ENCODE assay signal across 25 cellular contexts in the genomic region with DNA sequence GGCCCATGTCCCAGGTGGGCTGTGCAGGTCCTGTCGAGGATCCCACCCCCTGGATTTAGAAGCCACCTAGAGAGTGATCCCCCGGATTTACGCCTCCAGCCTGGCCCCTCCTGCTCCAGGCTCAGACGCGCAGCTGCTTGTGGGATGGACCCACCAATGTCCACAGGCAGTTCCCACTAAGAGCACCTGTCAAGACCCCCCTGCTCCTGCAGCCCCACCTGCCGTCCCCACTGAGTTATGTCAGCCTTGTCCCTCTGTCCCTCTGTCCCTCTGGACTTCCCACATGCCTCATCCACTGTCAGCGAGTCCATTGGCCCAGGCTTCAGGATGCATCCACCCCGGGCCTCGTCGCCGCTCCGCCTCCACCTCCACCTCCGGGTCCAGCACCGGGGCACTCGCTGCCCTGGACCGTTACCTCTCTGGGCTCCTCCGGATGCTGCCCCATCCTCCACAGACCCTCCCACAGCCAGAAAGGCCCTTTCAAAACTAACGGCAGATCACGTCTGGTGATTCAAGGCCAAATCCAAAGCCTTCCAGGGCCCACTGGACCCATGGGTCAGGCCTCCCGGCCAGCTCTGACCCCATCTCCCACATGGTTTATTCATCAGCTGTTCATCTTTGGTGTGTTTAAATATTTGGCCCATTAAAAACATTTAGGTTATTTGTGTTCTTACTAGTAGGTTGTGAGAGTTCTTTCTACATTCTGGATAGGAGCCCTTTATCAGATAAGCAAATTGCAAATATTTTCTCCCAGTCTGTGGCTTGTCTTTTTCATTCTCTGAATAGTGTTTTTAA. TPM values are rescaled to one million over a fixed set of nuclear protein-coding genes. Genes with fewer than 3 reads are reported as not detected.
DNase-seq lines count a peak whose midpoint lies in the region; ATAC-seq and TF ChIP-seq lines count a peak whose summit lies in the region.
"Had no signal": no experiment of that assay in that cellular context is flagged by ENCODE, and none has a peak within 500 bp of the region (broad histone marks: within the 10 kb centered on the region; RNA-seq: fewer than 3 reads in every experiment).

No MANE protein-coding gene starts in this region.

- ATAC-seq in heart right ventricle (peak in 7 of 8 donors; percentile 7 to 25 (median 22)), GM18511 (IDR thresholded peaks at IDR 0.05; ENCODE audit: unreplicated experiment) (no peak)
- ATAC-seq: activated naive CD4-positive, alpha-beta T cell treated with anti-CD3 and anti-CD28 coated beads, Interleukin-2, amount 50 U/mL, for 72 hours; effector memory CD8-positive, alpha-beta T cell; GM23338; PC-3 had no signal

- no peak overlapping the region for H3K4me3 Mint-ChIP-seq in CD14-positive monocyte
- H3K4me3 Mint-ChIP-seq: activated CD4-positive, alpha-beta memory T cell treated with anti-CD3 and anti-CD28 coated beads for 36 hours; CD4-positive, CD25-positive, alpha-beta regulatory T cell; effector memory CD8-positive, alpha-beta T cell; GM23338; stimulated activated naive B cell treated with anti-CD40 and anti-IgM and Interleukin-4, amounts not matched to agents 10 μg/mL and 1 μg/mL and 100 μg/mL, for 72 hours; T-helper 1 cell treated with Interleukin-12 subunit alpha and Interleukin-12 subunit beta and Interleukin-4 antibody, amounts not matched to agents 30 μg/mL and 1 μg/mL, for 36 hours had no signal

- H3K27ac Mint-ChIP-seq in CD14-positive monocyte: peak overlapping the region in 2 of 7 donors; percentile 29 to 46
- H3K27ac Mint-ChIP-seq: activated CD4-positive, alpha-beta memory T cell treated with anti-CD3 and anti-CD28 coated beads for 36 hours; activated naive CD4-positive, alpha-beta T cell treated with anti-CD3 and anti-CD28 coated beads, Interleukin-2, amount 50 U/mL, for 72 hours; CD4-positive, CD25-positive, alpha-beta regulatory T cell; effector memory CD8-positive, alpha-beta T cell; GM23338; stimulated activated naive B cell treated with anti-CD40 and anti-IgM and Interleukin-4, amounts not matched to agents 10 μg/mL and 1 μg/mL and 100 μg/mL, for 72 hours; T-helper 1 cell treated with Interleukin-12 subunit alpha and Interleukin-12 subunit beta and Interleukin-4 antibody, amounts not matched to agents 30 μg/mL and 1 μg/mL, for 36 hours had no signal

- H3K36me3 ChIP-seq in SJCRH30: no peaks in the 10 kb centered on the region
- H3K36me3 ChIP-seq in heart right ventricle: peaks cover 0 to 59% (median 0%) of the 10 kb centered on the region in 9 donors
- H3K36me3 ChIP-seq: thoracic aorta had no signal

- WGBS in heart right ventricle, 2 donors: 78 to 81% methylated on average over 20 of the region's 20 CpGs

- no peaks in the 10 kb centered on the region for H3K36me3 Mint-ChIP-seq in CD14-positive monocyte
- H3K36me3 Mint-ChIP-seq: activated CD4-positive, alpha-beta memory T cell treated with anti-CD3 and anti-CD28 coated beads for 36 hours; activated naive CD4-positive, alpha-beta T cell treated with anti-CD3 and anti-CD28 coated beads, Interleukin-2, amount 50 U/mL, for 72 hours; CD4-positive, CD25-positive, alpha-beta regulatory T cell; stimulated activated naive B cell treated with anti-CD40 and anti-IgM and Interleukin-4, amounts not matched to agents 10 μg/mL and 1 μg/mL and 100 μg/mL, for 72 hours had no signal

- H3K27me3 ChIP-seq in SJCRH30 (0 out of 2 replicates have a peak, but pooled peaks cover 3% of the 10 kb centered on the region), heart right ventricle (no peaks in the 10 kb centered on the region)
- H3K27me3 ChIP-seq: esophagus squamous epithelium, neutrophil had no signal

- intact Hi-C loops in CD14-positive monocyte (cut with micrococcal nuclease): no loop called here
- intact Hi-C loops in heart right ventricle (cut with DNase I): no loop called here
- intact Hi-C loops in posterior vena cava (cut with DNase I): no loop called here

- TF ChIP-seq CTCF in CD14-positive monocyte (IDR thresholded peaks at IDR 0.05): no peak
- TF ChIP-seq CTCF in heart right ventricle (IDR thresholded peaks at IDR 0.05): no peak

- peaks cover 9% of the 10 kb centered on the region for H3K4me1 Mint-ChIP-seq in CD14-positive monocyte
- H3K4me1 Mint-ChIP-seq: CD4-positive, CD25-positive, alpha-beta regulatory T cell; GM23338; stimulated activated naive B cell treated with anti-CD40 and anti-IgM and Interleukin-4, amounts not matched to agents 10 μg/mL and 1 μg/mL and 100 μg/mL, for 72 hours had no signal

- H3K9me3 ChIP-seq in SJCRH30 (replicated peaks) (no peaks in the 10 kb centered on the region), heart right ventricle (peaks cover 0 to 16% (median 0%) of the 10 kb centered on the region in 11 donors)
- H3K9me3 ChIP-seq: esophagus squamous epithelium, neutrophil, thoracic aorta had no signal

- H3K4me1 ChIP-seq in SJCRH30 (peaks cover 9% of the 10 kb centered on the region; the same call in 1 of the 2 replicates), heart right ventricle (peaks cover 0 to 3% (median 0%) of the 10 kb centered on the region in 9 donors)
- H3K4me1 ChIP-seq: esophagus squamous epithelium had no signal

- DNase-seq in CD14-positive monocyte (ENCODE audit: low spot score): peak; percentile 33
- peak; percentile 70 to 72 for DNase-seq in SJCRH30
- DNase-seq in heart right ventricle: no peak
- DNase-seq in posterior vena cava (ENCODE audit: low spot score): peak; percentile 73
- DNase-seq in NOMO-1 treated with DMSO at 0.1 percent for 48 hours (lab: John Stamatoyannopoulos, UW; ENCODE audit: unreplicated experiment): no peak
- no peak for DNase-seq in medulla oblongata (ENCODE audit: extremely low spot score)
- no peak for DNase-seq in NCI-H1436 (lab: John Stamatoyannopoulos, UW)
- DNase-seq: activated CD4-positive, alpha-beta memory T cell treated with anti-CD3 and anti-CD28 coated beads for 36 hours; activated T-cell treated with anti-CD3 and anti-CD28 coated beads, Interleukin-2, amount 50 U/mL, for 1 hour; CD4-positive, CD25-positive, alpha-beta regulatory T cell; DMS 273 treated with DMSO at 0.1 percent for 48 hours; effector memory CD8-positive, alpha-beta T cell; esophagus squamous epithelium; MM.1S; NCI-H1694; NCI-H774; PC-3; stimulated activated naive B cell treated with anti-CD40 and anti-IgM and Interleukin-4, amounts not matched to agents 10 μg/mL and 1 μg/mL and 100 μg/mL, for 72 hours had no signal

- peaks cover 0 to 1% (median 1%) of the 10 kb centered on the region in 3 donors for H3K27me3 Mint-ChIP-seq in CD14-positive monocyte (ENCODE audit: low read depth in 3 of 3)
- H3K27me3 Mint-ChIP-seq: activated CD4-positive, alpha-beta memory T cell treated with anti-CD3 and anti-CD28 coated beads for 36 hours had no signal

- H3K27ac ChIP-seq in SJCRH30 (no peak overlapping the region), heart right ventricle (no peak overlapping the region)
- H3K27ac ChIP-seq: esophagus squamous epithelium, neutrophil, thoracic aorta, VCaP had no signal

- H3K4me3 ChIP-seq in SJCRH30 (no peak overlapping the region), heart right ventricle (no peak overlapping the region)
- H3K4me3 ChIP-seq: esophagus squamous epithelium, GM23338, thoracic aorta had no signal

- peaks cover 0 to 14% (median 4%) of the 10 kb centered on the region in 7 donors for H3K9me3 Mint-ChIP-seq in CD14-positive monocyte

RNA-seq across cellular contexts. Expression of a gene that starts 28.3 kb away (rescaled TPM):
- polyA plus RNA-seq in CD14-positive monocyte (not detected), heart right ventricle (10 to 100 TPM; 51.8 to 56.7 TPM)
- total RNA-seq in SJCRH30 (2014; rRNA removed; shearing (Covaris generic)): 0.08 TPM in 1 of 2 replicates, not detected in the other
- total RNA-seq in heart right ventricle (10 to 100 TPM; 20.2 to 82.5 (median 54.2) TPM), posterior vena cava (100 to 1,000 TPM in 1 of 2 donors, 10 to 100 TPM in 1; 14.9 to 104 TPM)
- total RNA-seq: activated CD4-positive, alpha-beta memory T cell treated with anti-CD3 and anti-CD28 coated beads for 36 hours; activated naive CD4-positive, alpha-beta T cell treated with anti-CD3 and anti-CD28 coated beads, Interleukin-2, amount 50 U/mL, for 72 hours; CD4-positive, CD25-positive, alpha-beta regulatory T cell had no signal
- polyA plus RNA-seq: CD4-positive, CD25-positive, alpha-beta regulatory T cell had no signal

Comparison
In these comparisons a context has a peak if more than half of its experiments do, and no peak if none do; other contexts are left out.
1. DNase-seq: peak in CD14-positive monocyte (single experiment), SJCRH30 (2 of 2) and posterior vena cava (single experiment); none in heart right ventricle (0 of 2), NOMO-1 treated with DMSO at 0.1 percent for 48 hours (single experiment), medulla oblongata (single experiment) and NCI-H1436 (single experiment).
2. RNA of a gene that starts 28.3 kb away (total RNA-seq): 14.9 to 104 TPM in posterior vena cava and 20.2 to 82.5 TPM in heart right ventricle; 0.08 TPM in SJCRH30; every median in the first group is over 10 times any median in the second.